Comparison of ENCODE assay signal across 1 cellular context in genomic region chr1:180959620-180960019, GRCh38. TPM values are rescaled to one million over a fixed set of nuclear protein-coding genes. Genes with fewer than 3 reads are reported as not detected.
"Had no signal": no experiment of that assay in that cellular context is flagged by ENCODE, and none has a peak within 500 bp of the region (broad histone marks: within the 10 kb centered on the region; RNA-seq: fewer than 3 reads in every experiment).

No MANE protein-coding gene starts in this region.

RNA-seq across cellular contexts. Expression of gene KIAA1614, which starts 46.9 kb away (rescaled TPM):
- total RNA-seq: PC-3 had no signal
